ENCODE assay signal across 8 cellular contexts in the genomic region with DNA sequence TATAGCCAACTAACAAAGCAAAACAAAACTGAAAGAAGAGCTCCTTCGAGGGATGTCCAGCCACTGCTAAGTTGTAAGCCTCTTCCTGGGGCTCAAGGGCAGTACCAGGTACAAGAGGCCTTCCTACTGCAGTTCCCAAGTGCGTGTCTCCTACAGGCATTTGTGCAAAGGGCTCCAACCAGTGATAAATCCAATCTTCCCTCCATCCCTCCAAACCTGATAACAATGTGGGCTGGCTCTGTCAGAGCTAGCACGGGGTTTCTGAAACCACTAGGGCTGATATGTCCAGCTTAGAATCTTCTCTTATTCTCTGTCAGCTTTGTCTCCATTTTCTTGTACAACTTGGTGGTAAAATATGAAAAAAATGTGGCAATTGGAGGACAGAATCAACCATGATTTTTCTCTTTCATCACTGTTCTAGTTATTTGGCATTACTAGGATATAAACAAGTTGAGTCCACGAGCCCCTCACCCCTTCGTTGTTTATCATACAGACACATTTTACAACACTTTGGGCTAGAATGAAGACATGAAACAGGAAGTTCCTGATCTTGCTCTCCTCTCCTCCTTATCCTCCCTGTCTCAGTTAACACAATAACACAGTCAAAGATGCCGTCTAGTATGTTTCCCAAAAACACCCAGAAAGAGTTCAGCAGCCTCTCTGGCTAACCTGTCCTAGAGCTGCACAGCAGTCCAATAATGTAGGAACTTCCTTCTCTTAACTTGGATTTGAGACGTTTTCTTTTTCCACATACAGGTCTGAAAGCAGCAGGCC. TPM values are rescaled to one million over a fixed set of nuclear protein-coding genes. Genes with fewer than 3 reads are reported as not detected.
DNase-seq lines count a peak whose midpoint lies in the region; ATAC-seq and TF ChIP-seq lines count a peak whose summit lies in the region.

No MANE protein-coding gene starts in this region.

- H3K27ac Mint-ChIP-seq in activated naive CD8-positive, alpha-beta T cell: peak overlapping the region; percentile 99

- peaks cover 66% of the 10 kb centered on the region for H3K4me1 ChIP-seq in muscle layer of colon (ENCODE audit: insufficient read depth, low read length)

- DNase-seq in GM13977 (ENCODE audit: low spot score) (no peak), NCI-H1694 (lab: John Stamatoyannopoulos, UW) (no peak), cerebellar cortex (ENCODE audit: low spot score) (no peak), omental fat pad (ENCODE audit: low spot score) (no peak), T1000 (lab: John Stamatoyannopoulos, UW) (no peak)

- H3K27me3 ChIP-seq in muscle layer of colon (ENCODE audit: control insufficient read depth in 1 of 2, insufficient read depth in 2 of 2, low read length in 2 of 2): no peaks in the 10 kb centered on the region

- no peaks in the 10 kb centered on the region for H3K9me3 ChIP-seq in muscle layer of colon (ENCODE audit: low read length)

- H3K9me3 Mint-ChIP-seq in activated naive CD8-positive, alpha-beta T cell (ENCODE audit: low read depth): no peaks in the 10 kb centered on the region

- H3K9ac ChIP-seq in muscle layer of colon (ENCODE audit: low read length): no peak overlapping the region

- peak overlapping the region; percentile 66 for H3K27ac ChIP-seq in muscle layer of colon (ENCODE audit: low read depth, low read length)

- peaks cover 79% of the 10 kb centered on the region for H3K4me1 Mint-ChIP-seq in activated naive CD8-positive, alpha-beta T cell (ENCODE audit: low read depth)

- no peaks in the 10 kb centered on the region for H3K36me3 ChIP-seq in muscle layer of colon (ENCODE audit: insufficient read depth, low read length)

- peak overlapping the region; percentile 95 for H3K4me3 Mint-ChIP-seq in activated naive CD8-positive, alpha-beta T cell

- peaks cover 18% of the 10 kb centered on the region for H3K36me3 Mint-ChIP-seq in activated naive CD8-positive, alpha-beta T cell

- no peaks in the 10 kb centered on the region for H3K27me3 Mint-ChIP-seq in activated naive CD8-positive, alpha-beta T cell

- in situ Hi-C loops in GM13977 (cut with MboI; ENCODE audit: low pct_unique_long_range_greater_than_20kb, low sequenced_read_pairs, unreplicated experiment): no loop called here

- TF ChIP-seq CTCF in GM13977 (IDR thresholded peaks at IDR 0.05; ENCODE audit: extremely low read depth, insufficient read depth, missing control alignments): peak; percentile 16
- TF ChIP-seq CTCF in omental fat pad (IDR thresholded peaks at IDR 0.05): no peak

- ATAC-seq in HG02938 (IDR thresholded peaks at IDR 0.05; ENCODE audit: unreplicated experiment) (peak; percentile 56), omental fat pad (ENCODE audit: low FRiP score) (no peak)

- no peak overlapping the region for H3K4me3 ChIP-seq in muscle layer of colon (ENCODE audit: low read depth in 1 of 2, low read length in 2 of 2)

RNA-seq across cellular contexts. Expression of a gene that starts 35.4 kb away (rescaled TPM):
- total RNA-seq in omental fat pad: 10 to 100 TPM; 20.9 to 60.1 (median 43.3) TPM
